1 cellular context compared by ENCODE assay signal in genomic region chr1:54998100-54998499, GRCh38.
TF ChIP-seq lines count a peak whose summit lies in the region.

No MANE protein-coding gene starts in this region.

TF ChIP-seq in GM23338, 12 proteins besides CTCF, POLR2A, EP300 and RAD21 (continued from another document):
- TF ChIP-seq ZNF331 (CRISPR knock-in tag; IDR thresholded peaks at IDR 0.05; ENCODE audit: low read depth) (no peak), EZH2phosphoT487 (IDR thresholded peaks at IDR 0.05; ENCODE audit: unreplicated experiment) (no peak), ZNF114 (CRISPR knock-in tag; IDR thresholded peaks at IDR 0.05) (no peak), JUNB (IDR thresholded peaks at IDR 0.05; ENCODE audit: unreplicated experiment) (no peak)
- TF ChIP-seq, protein P1, sequence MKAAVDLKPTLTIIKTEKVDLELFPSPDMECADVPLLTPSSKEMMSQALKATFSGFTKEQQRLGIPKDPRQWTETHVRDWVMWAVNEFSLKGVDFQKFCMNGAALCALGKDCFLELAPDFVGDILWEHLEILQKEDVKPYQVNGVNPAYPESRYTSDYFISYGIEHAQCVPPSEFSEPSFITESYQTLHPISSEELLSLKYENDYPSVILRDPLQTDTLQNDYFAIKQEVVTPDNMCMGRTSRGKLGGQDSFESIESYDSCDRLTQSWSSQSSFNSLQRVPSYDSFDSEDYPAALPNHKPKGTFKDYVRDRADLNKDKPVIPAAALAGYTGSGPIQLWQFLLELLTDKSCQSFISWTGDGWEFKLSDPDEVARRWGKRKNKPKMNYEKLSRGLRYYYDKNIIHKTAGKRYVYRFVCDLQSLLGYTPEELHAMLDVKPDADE (IDR thresholded peaks at IDR 0.05): no peak
